8 cellular contexts compared by ENCODE assay signal in genomic region chr1:152667625-152668024, GRCh38. TPM values are rescaled to one million over a fixed set of nuclear protein-coding genes. Genes with fewer than 3 reads are reported as not detected.
"Had no signal": no experiment of that assay in that cellular context is flagged by ENCODE, and none has a peak within 500 bp of the region (broad histone marks: within the 10 kb centered on the region; RNA-seq: fewer than 3 reads in every experiment).

No MANE protein-coding gene starts in this region.

- H3K27ac ChIP-seq: HL-60 had no signal

- H3K4me3 ChIP-seq: GM23338 had no signal

- DNase-seq: H9, HCEC 1CT had no signal

RNA-seq across cellular contexts. Expression of gene LCE2D, which starts 4.4 kb away (rescaled TPM):
- total RNA-seq: GM23338, H1, H9, HepG2, HT1080 had no signal
- polyA plus RNA-seq: GM23338, H1, HepG2, IgD-negative memory B cell had no signal

RNA-seq across cellular contexts. Expression of gene LCE2C, which starts 7.5 kb away (rescaled TPM):
- total RNA-seq: GM23338, H1, H9, HepG2, HT1080 had no signal
- polyA plus RNA-seq: GM23338, H1, HepG2, IgD-negative memory B cell had no signal

RNA-seq across cellular contexts. Expression of gene LCE2B, which starts 18.3 kb away (rescaled TPM):
- total RNA-seq: GM23338, H1, H9, HepG2, HT1080 had no signal
- polyA plus RNA-seq: GM23338, H1, HepG2, IgD-negative memory B cell had no signal

RNA-seq across cellular contexts. Expression of gene LCE2A, which starts 30.5 kb away (rescaled TPM):
- total RNA-seq: GM23338, H1, H9, HepG2 had no signal
- polyA plus RNA-seq: GM23338, H1, HepG2, IgD-negative memory B cell had no signal

RNA-seq across cellular contexts. Expression of gene LCE4A, which starts 40.3 kb away (rescaled TPM):
- total RNA-seq: GM23338, H1, H9, HepG2, HT1080 had no signal
- polyA plus RNA-seq: GM23338, H1, HepG2, IgD-negative memory B cell had no signal
